Comparison of ENCODE assay signal across 17 cellular contexts in the genomic region with DNA sequence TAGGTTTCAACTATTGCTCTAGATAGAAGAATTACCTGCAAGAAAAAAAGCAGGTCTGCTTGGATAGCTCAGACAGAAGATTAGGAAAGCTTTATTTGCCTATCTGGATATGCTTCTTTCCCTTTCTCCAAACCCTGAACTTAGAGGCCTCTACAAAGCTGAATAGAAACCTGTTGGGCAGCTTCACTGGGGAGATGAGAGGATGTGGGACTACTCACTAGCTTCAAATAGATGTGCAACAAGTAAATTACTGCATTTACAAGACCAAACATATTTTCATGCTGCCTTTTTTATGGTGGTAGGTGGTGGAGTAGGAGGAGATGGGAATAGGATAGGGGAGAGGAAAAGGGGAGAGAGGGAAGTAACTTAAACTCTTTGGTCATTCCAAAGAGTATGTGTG. TPM values are rescaled to one million over a fixed set of nuclear protein-coding genes. Genes with fewer than 3 reads are reported as not detected.
DNase-seq lines count a peak whose midpoint lies in the region; ATAC-seq, FAIRE-seq and TF ChIP-seq lines count a peak whose summit lies in the region.
"Had no signal": no experiment of that assay in that cellular context is flagged by ENCODE, and none has a peak within 500 bp of the region (broad histone marks: within the 10 kb centered on the region; RNA-seq: fewer than 3 reads in every experiment).

No MANE protein-coding gene starts in this region.

- CTCF ChIA-PET in endothelial cell of umbilical vein (lab: Charles Lee): interaction anchor here (0.6 to 1.6 kb wide), 8 partner anchors 11 to 78 kb away, joined by 3 to 6 read pairs (median 4); a partner anchor contains a TSS

- TF ChIP-seq CTCF in heart right ventricle (IDR thresholded peaks at IDR 0.05) (no peak), endothelial cell of umbilical vein (IDR thresholded peaks at IDR 0.05; ENCODE audit: extremely low read depth in 1 of 2, insufficient read depth in 1 of 2, low read depth in 1 of 2, low read length in 2 of 2) (no peak), osteoblast (IDR thresholded peaks at IDR 0.05; ENCODE audit: extremely low read depth, low read depth, low read length) (no peak)

- no peak for FAIRE-seq in endothelial cell of umbilical vein (lab: Jason Lieb, UNC)
- FAIRE-seq: colon, TTC549 had no signal

- intact Hi-C loops in heart right ventricle (cut with DNase I) (no loop called here), left ventricle myocardium superior (cut with micrococcal nuclease) (no loop called here), endothelial cell of umbilical vein (cut with micrococcal nuclease) (loop anchor here (5.0 kb wide), 1 partner anchor 37 kb away; a partner anchor contains a TSS)

- H3K4me3 ChIP-seq in heart right ventricle: no peak overlapping the region
- H3K4me3 ChIP-seq in endothelial cell of umbilical vein (replicated peaks in 1 of 3; ENCODE audit: insufficient read depth in 1 of 3, low read depth in 1 of 3, low read length in 3 of 3): no peak overlapping the region
- no peak overlapping the region for H3K4me3 ChIP-seq in osteoblast (ENCODE audit: insufficient read depth, low read length)

- H2AFZ ChIP-seq in endothelial cell of umbilical vein (ENCODE audit: low read depth, low read length) (peak overlapping the region; percentile 79), osteoblast (ENCODE audit: low read length) (peak overlapping the region; percentile 83)

- POLR2A ChIA-PET in endothelial cell of umbilical vein (lab: Charles Lee): interaction anchor here (1.1 kb wide), 1 partner anchor 14 kb away, joined by 10 read pairs; no protein-coding TSS in a partner anchor

- ATAC-seq in heart right ventricle: no peak
- no peak for ATAC-seq in left ventricle myocardium superior
- ATAC-seq in activated CD4-positive, CD25-positive, alpha-beta regulatory T cell treated with anti-CD3 and anti-CD28 coated beads, Interleukin-2, amount 50 U/mL, for 24 hours: no peak

- no peak overlapping the region for H3K9ac ChIP-seq in endothelial cell of umbilical vein (replicated peaks; ENCODE audit: extremely low read depth, insufficient read depth, low read length)

- no TSS peak for BruUV-seq in endothelial cell of umbilical vein (replicated peaks; lab: Mats Ljungman, UMichigan)

- H3K27ac ChIP-seq in heart right ventricle (peak overlapping the region in 8 of 10 donors; percentile 44 to 86 (median 76)), endothelial cell of umbilical vein (ENCODE audit: insufficient read depth, low read depth, low read length) (peak overlapping the region; percentile 40), osteoblast (ENCODE audit: low read depth, low read length) (peak overlapping the region; percentile 82)
- H3K27ac ChIP-seq: RWPE1 had no signal

- H3K27me3 ChIP-seq in heart right ventricle (no peaks in the 10 kb centered on the region), endothelial cell of umbilical vein (ENCODE audit: control insufficient read depth in 2 of 2, insufficient read depth in 2 of 2, low read length in 2 of 2) (peaks cover 0 to 3% of the 10 kb centered on the region in 2 experiments), osteoblast (ENCODE audit: insufficient read depth, low read length) (no peaks in the 10 kb centered on the region)

- H3K9me1 ChIP-seq in endothelial cell of umbilical vein (replicated peaks; ENCODE audit: control insufficient read depth, extremely low read depth, insufficient read depth, low read length): no peaks in the 10 kb centered on the region

- H3K9me3 ChIP-seq in heart right ventricle (no peaks in the 10 kb centered on the region), endothelial cell of umbilical vein (replicated peaks; ENCODE audit: control insufficient read depth, insufficient read depth, low read length) (no peaks in the 10 kb centered on the region), osteoblast (ENCODE audit: low read depth, low read length) (no peaks in the 10 kb centered on the region)

- H3K36me3 ChIP-seq in heart right ventricle (no peaks in the 10 kb centered on the region), endothelial cell of umbilical vein (ENCODE audit: control insufficient read depth in 2 of 2, extremely low read depth in 1 of 2, insufficient read depth in 2 of 2, low read length in 2 of 2) (no peaks in the 10 kb centered on the region), osteoblast (ENCODE audit: insufficient read depth, low read length) (no peaks in the 10 kb centered on the region)

- H3K79me2 ChIP-seq in endothelial cell of umbilical vein (ENCODE audit: control insufficient read depth, insufficient read depth, low read length) (no peaks in the 10 kb centered on the region), osteoblast (ENCODE audit: insufficient read depth, low read length) (no peaks in the 10 kb centered on the region)

- no peak for TF ChIP-seq POLR2A in endothelial cell of umbilical vein (IDR thresholded peaks at IDR 0.05; ENCODE audit: low read depth, low read length)

- H4K20me1 ChIP-seq in endothelial cell of umbilical vein (replicated peaks; ENCODE audit: control insufficient read depth, extremely low read depth, insufficient read depth, low read length) (no peaks in the 10 kb centered on the region), osteoblast (ENCODE audit: insufficient read depth, low read length) (no peaks in the 10 kb centered on the region)

- H3K4me1 ChIP-seq in heart right ventricle (peaks cover 0 to 26% (median 13%) of the 10 kb centered on the region in 9 donors), endothelial cell of umbilical vein (ENCODE audit: control insufficient read depth, extremely low read depth, insufficient read depth, low read length) (peaks cover 13% of the 10 kb centered on the region), osteoblast (ENCODE audit: insufficient read depth, low read length) (peaks cover 18% of the 10 kb centered on the region)

- H3K4me2 ChIP-seq in endothelial cell of umbilical vein (ENCODE audit: insufficient read depth, low read length) (no peak overlapping the region), osteoblast (ENCODE audit: insufficient read depth, low read length) (peak overlapping the region; percentile 39)

- dilution Hi-C loops in endothelial cell of umbilical vein (cut with MboI; ENCODE audit: extremely low pct_ligation_motif_present, low sequenced_read_pairs): no loop called here

- DNase-seq in heart right ventricle (no peak), left ventricle myocardium superior (no peak), endothelial cell of umbilical vein (ENCODE audit: low read depth, low spot score) (no peak), osteoblast (ENCODE audit: insufficient read length, low spot score, missing footprints) (no peak), NCI-H345 treated with DMSO at 0.1 percent for 48 hours (lab: John Stamatoyannopoulos, UW; ENCODE audit: unreplicated experiment) (no peak), NCI-H1048 (lab: John Stamatoyannopoulos, UW) (no peak)
- DNase-seq in stimulated activated CD4-positive, alpha-beta T cell treated with anti-CD3 and anti-CD28 coated beads, Interleukin-4, amount 100 ng/mL, for 24 hours: no peak
- DNase-seq: NCI-H345, posterior cingulate gyrus had no signal

TF ChIP-seq in endothelial cell of umbilical vein, 7 proteins besides CTCF, POLR2A, EP300 and RAD21 (continues in another document):
- TF ChIP-seq MYC (IDR thresholded peaks at IDR 0.05; ENCODE audit: low read depth, low read length) (no peak), EZH2 (IDR thresholded peaks at IDR 0.05; ENCODE audit: borderline replicate concordance, low read depth, low read length, severe bottlenecking) (no peak), GATA2 (IDR thresholded peaks at IDR 0.05; ENCODE audit: insufficient read depth, insufficient read length, low read depth, low read length) (no peak), FOS (IDR thresholded peaks at IDR 0.05; ENCODE audit: borderline replicate concordance, insufficient read depth, low read length) (no peak)

RNA-seq across cellular contexts. Expression of a gene that starts 6.4 kb away (rescaled TPM):
- total RNA-seq in heart right ventricle: under 1 TPM in 1 of 10 donors, not detected in 9; 0.07 TPM
- polyA plus RNA-seq in heart right ventricle: under 1 TPM in 1 of 2 donors, not detected in 1; 0.03 TPM
- total RNA-seq in left ventricle myocardium superior: not detected
- 0.11 TPM in 1 of 2 replicates, not detected in the other for total RNA-seq in endothelial cell of umbilical vein
- polyA plus RNA-seq in endothelial cell of umbilical vein: 0.01 and 0.05 TPM in 2 replicates
- 0.06 TPM in 1 of 2 replicates, not detected in the other for polyA plus RNA-seq in endothelial cell of umbilical vein (2011; cell fraction: cytosol; rRNA removed)
- polyA plus RNA-seq in endothelial cell of umbilical vein (2011; cell fraction: nucleus; rRNA removed): not detected in 2 replicates
- polyA plus RNA-seq in endothelial cell of umbilical vein (2012): 0.05 TPM in 1 of 2 replicates, not detected in the other
- polyA minus RNA-seq in endothelial cell of umbilical vein: 0.17 TPM in 1 of 2 replicates, not detected in the other
- 0.20 TPM for polyA minus RNA-seq in endothelial cell of umbilical vein (2011; cell fraction: cytosol; rRNA and poly(A)+ RNA removed)
- not detected in 2 replicates for polyA minus RNA-seq in endothelial cell of umbilical vein (2011; cell fraction: nucleus; rRNA and poly(A)+ RNA removed)
- total RNA-seq in osteoblast: 2.2 and 5.3 TPM in 2 replicates
- total RNA-seq: activated naive CD4-positive, alpha-beta T cell treated with anti-CD3 and anti-CD28 coated beads, Interleukin-2, amount 50 U/mL, for 72 hours; liver had no signal
- polyA plus RNA-seq: liver had no signal

RNA-seq across cellular contexts. Expression of a gene that starts 34.3 kb away (rescaled TPM):
- total RNA-seq in heart right ventricle (10 to 100 TPM in 2 of 10 donors, 1 to 10 TPM in 8; 6.2 to 15.2 (median 8.4) TPM), left ventricle myocardium superior (7.6 TPM), endothelial cell of umbilical vein (74.7 and 86.3 TPM in 2 replicates), osteoblast (79.3 and 87.6 TPM in 2 replicates)
- polyA plus RNA-seq in heart right ventricle (10 to 100 TPM in 1 of 2 donors, 1 to 10 TPM in 1; 6.8 to 55.2 TPM), endothelial cell of umbilical vein (7.3 and 9.6 TPM in 2 replicates)
- 8.4 and 9.8 TPM in 2 replicates for polyA plus RNA-seq in endothelial cell of umbilical vein (2011; cell fraction: cytosol; rRNA removed)
- polyA plus RNA-seq in endothelial cell of umbilical vein (2011; cell fraction: nucleus; rRNA removed): 66.0 and 110 TPM in 2 replicates
- polyA plus RNA-seq in endothelial cell of umbilical vein (2012): 28.0 and 37.8 TPM in 2 replicates
- 9.5 and 13.3 TPM in 2 replicates for polyA minus RNA-seq in endothelial cell of umbilical vein
- 7.2 TPM for polyA minus RNA-seq in endothelial cell of umbilical vein (2011; cell fraction: cytosol; rRNA and poly(A)+ RNA removed)
- 67.3 and 84.0 TPM in 2 replicates for polyA minus RNA-seq in endothelial cell of umbilical vein (2011; cell fraction: nucleus; rRNA and poly(A)+ RNA removed)

RNA-seq across cellular contexts. Expression of a gene that starts 38.4 kb away (rescaled TPM):
- total RNA-seq in heart right ventricle: not detected
- polyA plus RNA-seq in heart right ventricle: not detected
- total RNA-seq in left ventricle myocardium superior: not detected
- total RNA-seq in endothelial cell of umbilical vein: not detected in 2 replicates
- polyA plus RNA-seq in endothelial cell of umbilical vein: not detected in 2 replicates
- not detected in 2 replicates for polyA plus RNA-seq in endothelial cell of umbilical vein (2011; cell fraction: cytosol; rRNA removed)
- polyA plus RNA-seq in endothelial cell of umbilical vein (2011; cell fraction: nucleus; rRNA removed): not detected in 2 replicates
- polyA plus RNA-seq in endothelial cell of umbilical vein (2012): not detected in 2 replicates
- polyA minus RNA-seq in endothelial cell of umbilical vein: not detected in 2 replicates
- polyA minus RNA-seq in endothelial cell of umbilical vein (2011; cell fraction: cytosol; rRNA and poly(A)+ RNA removed): not detected
- not detected in 2 replicates for polyA minus RNA-seq in endothelial cell of umbilical vein (2011; cell fraction: nucleus; rRNA and poly(A)+ RNA removed)
- not detected in 2 replicates for total RNA-seq in osteoblast
- total RNA-seq: activated naive CD4-positive, alpha-beta T cell treated with anti-CD3 and anti-CD28 coated beads, Interleukin-2, amount 50 U/mL, for 72 hours; liver; M059J; temporal lobe had no signal
- polyA plus RNA-seq: liver had no signal
